1 cellular context compared by ENCODE assay signal in genomic region chr22:35923026-35923425, GRCh38.
TF ChIP-seq lines count a peak whose summit lies in the region.

No MANE protein-coding gene starts in this region.

TF ChIP-seq in GM23338, 12 proteins besides CTCF, POLR2A, EP300 and RAD21 (continued from another document):
- TF ChIP-seq ZNF462 (CRISPR knock-in tag; IDR thresholded peaks at IDR 0.05), result no peak
- TF ChIP-seq ZNF331 (CRISPR knock-in tag; IDR thresholded peaks at IDR 0.05; ENCODE audit: low read depth), result no peak
- TF ChIP-seq POLR2AphosphoS5 (IDR thresholded peaks at IDR 0.05; ENCODE audit: low read depth), result no peak
- TF ChIP-seq REST (IDR thresholded peaks at IDR 0.05; ENCODE audit: unreplicated experiment), result no peak
